In genomic region chr21:24738063-24738462, GRCh38 we compare ENCODE assay signal across 34 cellular contexts.
"Had no signal": no experiment of that assay in that cellular context is flagged by ENCODE, and none has a peak within 500 bp of the region (broad histone marks: within the 10 kb centered on the region; RNA-seq: fewer than 3 reads in every experiment).

No MANE protein-coding gene starts in this region.

- H3K27me3 ChIP-seq: MG63 had no signal

- H3K4me3 ChIP-seq: MG63 had no signal

- H3K36me3 ChIP-seq: MG63 had no signal

- H3K9me3 ChIP-seq: MG63 had no signal

- H3K9ac ChIP-seq: KMS-11 had no signal

- H3K27ac ChIP-seq: KMS-11 had no signal

- H3K4me2 ChIP-seq: KMS-11 had no signal

- DNase-seq: Karpas-422, Kasumi-1, MG63, MM.1S, MV-4-11, NCI-H1048, NCI-H1092, NCI-H1092 treated with DMSO at 0.1 percent for 48 hours, NCI-H1105, NCI-H1105 treated with DMSO at 0.1 percent for 48 hours, NCI-H1417, NCI-H1417 treated with DMSO at 0.1 percent for 48 hours, NCI-H1436, NCI-H1436 treated with DMSO at 0.1 percent for 48 hours, NCI-H146, NCI-H1694, NCI-H1694 treated with DMSO at 0.1 percent for 48 hours, NCI-H187, NCI-H187 treated with DMSO at 0.1 percent for 48 hours, NCI-H1930, NCI-H2029, NCI-H2029 treated with DMSO at 0.1 percent for 48 hours, NCI-H2081, NCI-H2081 treated with DMSO at 0.1 percent for 48 hours, NCI-H2107, NCI-H2171, NCI-H2171 treated with DMSO at 0.1 percent for 48 hours, NCI-H2227 treated with DMSO at 0.1 percent for 48 hours, NCI-H226, NCI-H345, NCI-H446, NCI-H446 treated with DMSO at 0.1 percent for 48 hours, NCI-H510A had no signal
